Comparison of ENCODE assay signal across 20 cellular contexts in genomic region chr4:3866813-3867129, GRCh38.
"Had no signal": no experiment of that assay in that cellular context is flagged by ENCODE, and none has a peak within 500 bp of the region (broad histone marks: within the 10 kb centered on the region; RNA-seq: fewer than 3 reads in every experiment).

No MANE protein-coding gene starts in this region.

- DNase-seq: effector memory CD4-positive, alpha-beta T cell; gastrocnemius medialis; islet precursor cell; mesendoderm; naive B cell; retina; stimulated activated CD4-positive, alpha-beta T cell treated with anti-CD3 and anti-CD28 coated beads, Interleukin-12 subunit alpha, Interleukin-12 subunit beta, amount 100 ng/mL, for 4 hours; stimulated activated naive CD4-positive, alpha-beta T cell; stomach; substantia nigra; trophoblast cell had no signal

- H3K9me3 Mint-ChIP-seq: nephron had no signal

- H3K4me3 Mint-ChIP-seq: nephron had no signal

- H3K36me3 ChIP-seq: esophagus muscularis mucosa, gastrocnemius medialis, left lung, sigmoid colon, stomach, thoracic aorta had no signal

- FAIRE-seq: urothelium cell line had no signal

- H3K4me1 ChIP-seq: gastrocnemius medialis, psoas muscle had no signal

- H3K4me3 ChIP-seq: esophagus muscularis mucosa, gastrocnemius medialis, left lung, psoas muscle, sigmoid colon, skin epidermis, stomach, thoracic aorta had no signal

- H3K27ac Mint-ChIP-seq: nephron had no signal

- H3K27ac ChIP-seq: epithelial cell of prostate, esophagus muscularis mucosa, gastrocnemius medialis, left lung, psoas muscle, sigmoid colon, skin epidermis, stomach, thoracic aorta had no signal

- H3K9me3 ChIP-seq: esophagus muscularis mucosa, gastrocnemius medialis, psoas muscle, sigmoid colon, stomach, thoracic aorta had no signal

- ATAC-seq: gastrocnemius medialis, left lung, psoas muscle had no signal
